8 cellular contexts compared by ENCODE assay signal in the genomic region with DNA sequence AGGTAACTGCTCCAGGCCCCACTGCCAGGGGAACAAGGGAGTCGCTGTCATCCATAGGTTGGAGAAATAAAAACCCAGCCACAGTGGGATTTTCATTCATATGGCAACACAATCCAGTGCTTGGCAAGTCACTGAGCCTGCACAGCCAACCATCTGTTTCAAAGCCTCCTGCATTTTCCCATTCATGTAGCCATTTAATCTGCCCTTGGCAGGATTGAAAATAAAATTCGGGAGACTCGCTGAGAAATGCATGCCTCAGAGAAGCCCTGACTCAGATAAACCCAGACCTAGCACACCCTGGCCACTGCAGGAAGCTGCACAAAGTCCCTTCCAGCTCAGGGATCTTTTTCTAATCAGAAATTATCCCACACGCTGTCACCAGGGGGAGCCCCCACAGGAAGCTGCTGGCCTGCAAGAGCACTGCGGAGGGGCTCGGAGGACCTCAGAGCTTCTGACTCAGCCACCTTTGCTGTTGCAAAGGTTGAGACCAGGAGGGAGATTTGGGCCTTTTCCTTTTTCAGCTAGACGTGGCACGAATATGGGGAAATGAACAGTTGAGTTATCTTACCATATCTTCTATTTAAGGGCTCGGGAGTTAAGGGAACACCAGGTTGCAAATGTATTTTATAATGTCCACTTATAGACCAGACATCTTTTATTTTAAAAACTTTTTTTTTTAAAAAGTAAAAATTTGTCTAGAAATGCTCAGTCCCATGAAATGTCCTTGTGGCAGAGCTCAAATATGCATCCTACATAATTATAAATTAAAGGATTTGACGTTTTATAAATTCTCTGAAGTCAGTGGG.
DNase-seq lines count a peak whose midpoint lies in the region; ATAC-seq and TF ChIP-seq lines count a peak whose summit lies in the region.

No MANE protein-coding gene starts in this region.

- H2AFZ ChIP-seq in mesenchymal stem cell (ENCODE audit: low read depth, low read length), result no peak overlapping the region

- no peaks in the 10 kb centered on the region for H3K9me3 ChIP-seq in mesenchymal stem cell (ENCODE audit: control insufficient read depth, low read length)

- H2AK5ac ChIP-seq in mesenchymal stem cell (ENCODE audit: low read length, severe bottlenecking), result no peak overlapping the region

- DNase-seq in BJ (ENCODE audit: low read depth), result no peak
- DNase-seq in NCI-H446 (lab: John Stamatoyannopoulos, UW), result peak; percentile 92 to 96
- peak; percentile 61 for DNase-seq in activated CD4-positive, alpha-beta T cell treated with anti-CD3 and anti-CD28 coated beads, Interleukin-2, amount 10 ng/mL, durations not matched to agents 7 days and 5 days
- DNase-seq in dermis microvascular lymphatic vessel endothelial cell (ENCODE audit: low read depth in 2 of 2), result peak; percentile 29 to 64
- DNase-seq in mesenchymal stem cell, result peak; percentile 62
- DNase-seq in stimulated activated CD8-positive, alpha-beta memory T cell treated with anti-CD3 and anti-CD28 coated beads, Interleukin-2, amount 100 ng/mL, for 1 hour (ENCODE audit: low read depth in 2 of 2), result peak; percentile 24 to 31

- H3K14ac ChIP-seq in mesenchymal stem cell (ENCODE audit: low read length in 2 of 2), result no peak overlapping the region

- peaks cover 6% of the 10 kb centered on the region for H3K27me3 Mint-ChIP-seq in activated CD4-positive, alpha-beta T cell treated with anti-CD3 and anti-CD28 coated beads, Interleukin-2, amount 10 ng/mL, durations not matched to agents 7 days and 5 days

- no peak overlapping the region for H3K4me3 ChIP-seq in BJ (ENCODE audit: low read depth, low read length)
- no peak overlapping the region for H3K4me3 ChIP-seq in mesenchymal stem cell (ENCODE audit: insufficient read depth in 1 of 2, low read depth in 1 of 2, low read length in 2 of 2)

- peaks cover 1% of the 10 kb centered on the region for H3K4me1 Mint-ChIP-seq in activated CD4-positive, alpha-beta T cell treated with anti-CD3 and anti-CD28 coated beads, Interleukin-2, amount 10 ng/mL, durations not matched to agents 7 days and 5 days

- no peaks in the 10 kb centered on the region for H3K9me3 Mint-ChIP-seq in activated CD4-positive, alpha-beta T cell treated with anti-CD3 and anti-CD28 coated beads, Interleukin-2, amount 10 ng/mL, durations not matched to agents 7 days and 5 days

- H3K9ac ChIP-seq in mesenchymal stem cell (ENCODE audit: low read length), result peak overlapping the region; percentile 18

- no peak overlapping the region for H3K23ac ChIP-seq in mesenchymal stem cell (ENCODE audit: low read length in 2 of 2)

- CTCF ChIA-PET in BJ (lab: Yijun Ruan, JAX), result interaction anchor here (0.5 to 3.0 kb wide), 40 partner anchors 8 to 927 kb away, joined by 3 to 27 read pairs (median 3); no protein-coding TSS in a partner anchor
- CTCF ChIA-PET in activated CD4-positive, alpha-beta T cell treated with anti-CD3 and anti-CD28 coated beads, Interleukin-2, amount 10 ng/mL, durations not matched to agents 7 days and 5 days (lab: Charles Lee), result interaction anchor here (0.7 to 1.4 kb wide), 8 partner anchors 11 to 1230 kb away, joined by 3 to 4 read pairs (median 3); no protein-coding TSS in a partner anchor

- ATAC-seq in GM18873 (IDR thresholded peaks at IDR 0.05; ENCODE audit: low FRiP score, unreplicated experiment), result peak; percentile 84
- peak; percentile 89 for ATAC-seq in HG03097 (IDR thresholded peaks at IDR 0.05; ENCODE audit: low FRiP score, unreplicated experiment)

- TF ChIP-seq CTCF in BJ (IDR thresholded peaks at IDR 0.05; ENCODE audit: insufficient read depth, low read depth, low read length), result peak; percentile 90

- H3K4me2 ChIP-seq in mesenchymal stem cell (ENCODE audit: low read length, poor library complexity, severe bottlenecking), result no peak overlapping the region

- no peak overlapping the region for H4K8ac ChIP-seq in mesenchymal stem cell (ENCODE audit: low read length)

- no peak overlapping the region for H2BK120ac ChIP-seq in mesenchymal stem cell (ENCODE audit: low read depth, low read length)

- no peak overlapping the region for H3K18ac ChIP-seq in mesenchymal stem cell (ENCODE audit: low read depth in 1 of 2, low read length in 2 of 2)

- H3K79me1 ChIP-seq in mesenchymal stem cell (replicated peaks; ENCODE audit: low read length, poor library complexity, severe bottlenecking), result no peaks in the 10 kb centered on the region

- no peaks in the 10 kb centered on the region for H3K36me3 Mint-ChIP-seq in activated CD4-positive, alpha-beta T cell treated with anti-CD3 and anti-CD28 coated beads, Interleukin-2, amount 10 ng/mL, durations not matched to agents 7 days and 5 days (ENCODE audit: low read depth)

- H3K4ac ChIP-seq in mesenchymal stem cell (ENCODE audit: low read depth in 1 of 2, low read length in 2 of 2), result no peak overlapping the region

- no peak overlapping the region for H4K91ac ChIP-seq in mesenchymal stem cell (ENCODE audit: low read length)

- no peaks in the 10 kb centered on the region; the same call in 1 of the 2 replicates for H3K27me3 ChIP-seq in BJ (ENCODE audit: control insufficient read depth, insufficient read depth, low read length)
- no peaks in the 10 kb centered on the region for H3K27me3 ChIP-seq in mesenchymal stem cell (ENCODE audit: control insufficient read depth in 1 of 2, insufficient read depth in 1 of 2, low read length in 2 of 2)

- no peak overlapping the region for H2BK5ac ChIP-seq in mesenchymal stem cell (ENCODE audit: low read depth, low read length, poor library complexity, severe bottlenecking)

- no peak overlapping the region for H2BK12ac ChIP-seq in mesenchymal stem cell (ENCODE audit: low read length in 2 of 2)

- no peak overlapping the region for H3K27ac Mint-ChIP-seq in activated CD4-positive, alpha-beta T cell treated with anti-CD3 and anti-CD28 coated beads, Interleukin-2, amount 10 ng/mL, durations not matched to agents 7 days and 5 days

- no peak overlapping the region for H3K4me3 Mint-ChIP-seq in activated CD4-positive, alpha-beta T cell treated with anti-CD3 and anti-CD28 coated beads, Interleukin-2, amount 10 ng/mL, durations not matched to agents 7 days and 5 days

- WGBS in mesenchymal stem cell, result 36% methylated on average over 7 of the region's 10 CpGs

- no peak overlapping the region for H2BK15ac ChIP-seq in mesenchymal stem cell (ENCODE audit: low read depth, poor library complexity, severe bottlenecking)

- H3K27ac ChIP-seq in mesenchymal stem cell (ENCODE audit: low read length, poor library complexity, severe bottlenecking), result no peak overlapping the region

- POLR2A ChIA-PET in BJ (lab: Charles Lee), result no interaction called here
- POLR2A ChIA-PET in activated CD4-positive, alpha-beta T cell treated with anti-CD3 and anti-CD28 coated beads, Interleukin-2, amount 10 ng/mL, durations not matched to agents 7 days and 5 days (lab: Charles Lee), result no interaction called here

- H3K4me1 ChIP-seq in mesenchymal stem cell (ENCODE audit: control insufficient read depth, insufficient read depth, low read depth, low read length), result no peaks in the 10 kb centered on the region

- H3K36me3 ChIP-seq in BJ (ENCODE audit: control insufficient read depth, insufficient read depth, low read length), result no peaks in the 10 kb centered on the region
- no peaks in the 10 kb centered on the region for H3K36me3 ChIP-seq in mesenchymal stem cell (ENCODE audit: control insufficient read depth in 1 of 2, insufficient read depth in 2 of 2, low read depth in 1 of 2, low read length in 2 of 2)
